ENCODE assay signal across 24 cellular contexts in genomic region chr2:168850846-168851245, GRCh38. TPM values are rescaled to one million over a fixed set of nuclear protein-coding genes. Genes with fewer than 3 reads are reported as not detected.
"Had no signal": no experiment of that assay in that cellular context is flagged by ENCODE, and none has a peak within 500 bp of the region (broad histone marks: within the 10 kb centered on the region; RNA-seq: fewer than 3 reads in every experiment).

No MANE protein-coding gene starts in this region.

- H3K27me3 ChIP-seq: MG63 had no signal

- H3K4me2 ChIP-seq: SK-N-SH had no signal

- H3K4me3 ChIP-seq: MG63 had no signal

- DNase-seq: Karpas-422; KG1; MG63; NCI-H1092; NCI-H1105 treated with DMSO at 0.1 percent for 48 hours; NCI-H1436; NCI-H187; NCI-H2029; NCI-H2081 treated with DMSO at 0.1 percent for 48 hours; NCI-H2171; NCI-H226; NCI-H446; NCI-H510A; NCI-H524 treated with DMSO at 0.1 percent for 48 hours; NCI-H82; NK-92 treated with Interleukin-12 subunit alpha and Interleukin-12 subunit beta, amount 100 ng/mL, for 24 hours; PC-3; SHP77; SK-N-SH had no signal

- H3K9ac ChIP-seq: SK-N-SH had no signal

- ATAC-seq: Panc1, PC-3 had no signal

- H3K9me3 ChIP-seq: MG63, SK-N-SH had no signal

- H3K27ac ChIP-seq: RWPE1 had no signal

RNA-seq across cellular contexts. Expression of gene NOSTRIN, which starts 48.4 kb away (rescaled TPM):
- total RNA-seq: OCI-LY7, SK-MEL-5 had no signal
- polyA plus RNA-seq: SK-N-SH had no signal

RNA-seq across cellular contexts. Expression of gene G6PC2, which starts 50.2 kb away (rescaled TPM):
- total RNA-seq: HT-29, OCI-LY7, PC-3, SK-MEL-5 had no signal
- polyA plus RNA-seq: SK-N-SH had no signal
